In genomic region chr15:64060716-64061115, GRCh38 we compare ENCODE assay signal across 27 cellular contexts. TPM values are rescaled to one million over a fixed set of nuclear protein-coding genes. Genes with fewer than 3 reads are reported as not detected.
DNase-seq lines count a peak whose midpoint lies in the region; ATAC-seq, FAIRE-seq and TF ChIP-seq lines count a peak whose summit lies in the region.
"Had no signal": no experiment of that assay in that cellular context is flagged by ENCODE, and none has a peak within 500 bp of the region (broad histone marks: within the 10 kb centered on the region; RNA-seq: fewer than 3 reads in every experiment).

No MANE protein-coding gene starts in this region.

- no peak overlapping the region for H3K4me2 ChIP-seq in neuronal stem cell (ENCODE audit: insufficient read depth, low read length, poor library complexity, severe bottlenecking)
- H3K4me2 ChIP-seq: BLaER1 had no signal

- H3K18ac ChIP-seq in neuronal stem cell (ENCODE audit: low read length) = no peak overlapping the region

- peaks cover 0 to 2% (median 0%) of the 10 kb centered on the region in 9 donors for H3K9me3 Mint-ChIP-seq in naive thymus-derived CD8-positive, alpha-beta T cell
- H3K9me3 Mint-ChIP-seq: CD4-positive, alpha-beta memory T cell; CD4-positive, CD25-positive, alpha-beta regulatory T cell; CD8-positive, alpha-beta memory T cell had no signal

- no peak overlapping the region for H3K14ac ChIP-seq in neuronal stem cell (ENCODE audit: low read length)

- no peaks in the 10 kb centered on the region for H3K4me1 Mint-ChIP-seq in naive thymus-derived CD8-positive, alpha-beta T cell
- H3K4me1 Mint-ChIP-seq: CD4-positive, alpha-beta memory T cell; CD4-positive, CD25-positive, alpha-beta regulatory T cell; CD8-positive, alpha-beta memory T cell had no signal

- no peak overlapping the region for H3K27ac ChIP-seq in kidney (ENCODE audit: low read depth in 2 of 2, low read length in 2 of 2)
- H3K27ac ChIP-seq in neuronal stem cell (replicated peaks; ENCODE audit: low read length) = no peak overlapping the region
- H3K27ac ChIP-seq in testis = no peak overlapping the region
- H3K27ac ChIP-seq: BLaER1 had no signal

- no peak overlapping the region for H3K27ac Mint-ChIP-seq in naive thymus-derived CD8-positive, alpha-beta T cell
- H3K27ac Mint-ChIP-seq: CD4-positive, alpha-beta memory T cell; CD4-positive, CD25-positive, alpha-beta regulatory T cell; CD8-positive, alpha-beta memory T cell had no signal

- no peak overlapping the region for H2AFZ ChIP-seq in neuronal stem cell (ENCODE audit: low read length)

- no peak overlapping the region for H2BK15ac ChIP-seq in neuronal stem cell (ENCODE audit: low read length)

- H3K4me3 Mint-ChIP-seq in naive thymus-derived CD8-positive, alpha-beta T cell = no peak overlapping the region
- H3K4me3 Mint-ChIP-seq: CD14-positive monocyte; CD4-positive, alpha-beta memory T cell; CD4-positive, CD25-positive, alpha-beta regulatory T cell; CD8-positive, alpha-beta memory T cell had no signal

- no peaks in the 10 kb centered on the region for H3K27me3 ChIP-seq in neuronal stem cell (ENCODE audit: control insufficient read depth in 3 of 3, insufficient read depth in 3 of 3, low read depth in 1 of 3, low read length in 3 of 3)
- no peaks in the 10 kb centered on the region for H3K27me3 ChIP-seq in testis
- H3K27me3 ChIP-seq: BE2C, BLaER1 had no signal

- no peak overlapping the region for H4K91ac ChIP-seq in neuronal stem cell (ENCODE audit: low read depth, low read length, poor library complexity)

- no peak overlapping the region for H4K8ac ChIP-seq in neuronal stem cell (ENCODE audit: low read depth, low read length)

- FAIRE-seq in kidney (lab: Jason Lieb, UNC) = no peak
- FAIRE-seq: A204.1, GM12878, GM12892, GM18507 had no signal

- no peaks in the 10 kb centered on the region for H3K9me3 ChIP-seq in kidney (ENCODE audit: control insufficient read depth in 1 of 2, low read length in 2 of 2)
- H3K9me3 ChIP-seq in neuronal stem cell (replicated peaks in 1 of 2; ENCODE audit: control insufficient read depth in 2 of 2, insufficient read depth in 1 of 2, low read depth in 1 of 2, low read length in 2 of 2) = no peaks in the 10 kb centered on the region
- no peaks in the 10 kb centered on the region for H3K9me3 ChIP-seq in testis
- H3K9me3 ChIP-seq: BE2C had no signal

- no peak overlapping the region for H3K23ac ChIP-seq in neuronal stem cell (ENCODE audit: low read depth, low read length, poor library complexity)

- H2BK5ac ChIP-seq in neuronal stem cell (ENCODE audit: low read length) = no peak overlapping the region

- no peak for ATAC-seq in naive thymus-derived CD8-positive, alpha-beta T cell
- ATAC-seq: GM12878 had no signal

- H3K9ac ChIP-seq in kidney (ENCODE audit: low read length in 2 of 2) = no peak overlapping the region
- H3K9ac ChIP-seq in neuronal stem cell (ENCODE audit: low read depth, low read length, poor library complexity) = no peak overlapping the region
- H3K9ac ChIP-seq: BLaER1 had no signal

- H3K4me3 ChIP-seq in kidney (ENCODE audit: low read length in 2 of 2) (no peak overlapping the region), neuronal stem cell (ENCODE audit: low read length in 2 of 2) (no peak overlapping the region), testis (peak overlapping the region; percentile 13 to 41)
- H3K4me3 ChIP-seq: BLaER1, GM12878 had no signal

- POLR2A ChIA-PET in naive thymus-derived CD8-positive, alpha-beta T cell (lab: Charles Lee) = no interaction called here

- TF ChIP-seq CTCF in kidney (IDR thresholded peaks at IDR 0.05; ENCODE audit: borderline replicate concordance, extremely low read depth, insufficient read depth) (no peak), testis (IDR thresholded peaks at IDR 0.05) (no peak)

- peak; percentile 67 for DNase-seq in kidney
- no peak for DNase-seq in neuronal stem cell (ENCODE audit: low spot score)
- no peak for DNase-seq in testis
- no peak for DNase-seq in kidney glomerular epithelial cell (lab: John Stamatoyannopoulos, UW)
- no peak for DNase-seq in naive thymus-derived CD8-positive, alpha-beta T cell
- no peak for DNase-seq in activated CD8-positive, alpha-beta memory T cell treated with anti-CD3 and anti-CD28 coated beads for 24 hours
- DNase-seq: 8988T; ACHN; BE2C; C1 segment of cervical spinal cord; CD4-positive, alpha-beta memory T cell; CD4-positive, CD25-positive, alpha-beta regulatory T cell; CD8-positive, alpha-beta memory T cell; COR-L47; DMS 273 treated with DMSO at 0.1 percent for 48 hours; DMS153; DMS53; DMS79; DND-41; EL; GDM1 had no signal

- no peaks in the 10 kb centered on the region for H3K27me3 Mint-ChIP-seq in naive thymus-derived CD8-positive, alpha-beta T cell
- H3K27me3 Mint-ChIP-seq: CD4-positive, alpha-beta memory T cell; CD4-positive, CD25-positive, alpha-beta regulatory T cell had no signal

- whole genome bisulfite sequencing in neuronal stem cell (ENCODE audit: extremely low coverage in 2 of 2, insufficient read length in 2 of 2, insufficient replicate concordance in 1 of 2), 2 donors = no CpG with 5 or more reads among the region's 29 CpGs
- 21 to 81% methylated on average over 2 to 29 of the region's 29 CpGs for WGBS in testis, 2 donors

- no peaks in the 10 kb centered on the region for H3K79me1 ChIP-seq in neuronal stem cell (ENCODE audit: low read depth, low read length)

- intact Hi-C loops in kidney (cut with DNase I) = loop anchor here (10.0 kb wide), 1 partner anchor 306 kb away; no protein-coding TSS in a partner anchor
- intact Hi-C loops in testis (cut with DNase I; ENCODE audit: low total_unique reads) = no loop called here

- no peak overlapping the region for H2BK12ac ChIP-seq in neuronal stem cell (ENCODE audit: low read length)

- H3K4ac ChIP-seq in neuronal stem cell (ENCODE audit: low read length) = no peak overlapping the region

- H2AK5ac ChIP-seq in neuronal stem cell (ENCODE audit: low read depth, low read length) = peak overlapping the region; percentile 26

- no peaks in the 10 kb centered on the region for H3K36me3 Mint-ChIP-seq in naive thymus-derived CD8-positive, alpha-beta T cell
- H3K36me3 Mint-ChIP-seq: CD14-positive monocyte; CD4-positive, alpha-beta memory T cell; CD4-positive, CD25-positive, alpha-beta regulatory T cell; CD8-positive, alpha-beta memory T cell had no signal

- H3K36me3 ChIP-seq in kidney (ENCODE audit: control insufficient read depth in 1 of 2, insufficient read depth in 2 of 2, low read length in 2 of 2) (no peaks in the 10 kb centered on the region), neuronal stem cell (replicated peaks in 1 of 2; ENCODE audit: control insufficient read depth in 2 of 2, insufficient read depth in 2 of 2, low read length in 2 of 2) (no peaks in the 10 kb centered on the region), testis (ENCODE audit: low read depth, missing control alignments) (no peaks in the 10 kb centered on the region)
- H3K36me3 ChIP-seq: BE2C, BLaER1 had no signal

- H3K4me1 ChIP-seq in kidney (ENCODE audit: control insufficient read depth in 1 of 2, insufficient read depth in 1 of 2, low read depth in 1 of 2, low read length in 2 of 2) (no peaks in the 10 kb centered on the region), neuronal stem cell (ENCODE audit: control insufficient read depth in 2 of 2, insufficient read depth in 1 of 2, low read depth in 1 of 2, low read length in 2 of 2) (no peaks in the 10 kb centered on the region), testis (no peaks in the 10 kb centered on the region)
- H3K4me1 ChIP-seq: BE2C, BLaER1 had no signal

- H2BK120ac ChIP-seq in neuronal stem cell (ENCODE audit: low read depth, low read length) = no peak overlapping the region

- TF ChIP-seq POLR2A in testis (IDR thresholded peaks at IDR 0.05) = no peak

RNA-seq across cellular contexts. Expression of gene DAPK2, which starts 14.4 kb away (rescaled TPM):
- 3.0 TPM for total RNA-seq in kidney
- 3.8 TPM for polyA plus RNA-seq in kidney (ENCODE audit: insufficient read depth, low read depth, low replicate concordance)
- polyA plus RNA-seq in neuronal stem cell (2013, experiment 1 of 2) = 2.7 TPM
- 2.3 TPM for polyA plus RNA-seq in neuronal stem cell (2013, experiment 2 of 2)
- total RNA-seq in testis = 1 to 10 TPM; 3.6 to 7.7 TPM
- polyA plus RNA-seq in testis (ENCODE audit: insufficient read depth, low read depth, low replicate concordance) = 5.9 TPM
- 1 to 10 TPM; 1.3 to 1.6 TPM for total RNA-seq in naive thymus-derived CD8-positive, alpha-beta T cell
- polyA plus RNA-seq in naive thymus-derived CD8-positive, alpha-beta T cell = 1 to 10 TPM in 2 of 3 donors, under 1 TPM in 1; 0.41 to 4.0 (median 1.1) TPM
- polyA plus RNA-seq: CD4-positive, CD25-positive, alpha-beta regulatory T cell had no signal

RNA-seq across cellular contexts. Expression of gene CIAO2A, which starts 32.9 kb away (rescaled TPM):
- total RNA-seq in kidney (41.6 TPM), testis (10 to 100 TPM; 36.1 to 36.8 TPM)
- polyA plus RNA-seq in kidney (ENCODE audit: insufficient read depth, low read depth, low replicate concordance) (92.4 TPM), testis (ENCODE audit: insufficient read depth, low read depth, low replicate concordance) (33.7 TPM)
- polyA plus RNA-seq in neuronal stem cell (2013, experiment 1 of 2) = 138 TPM
- polyA plus RNA-seq in neuronal stem cell (2013, experiment 2 of 2) = 148 TPM
- total RNA-seq in naive thymus-derived CD8-positive, alpha-beta T cell = 10 to 100 TPM; 27.5 to 31.8 TPM
- polyA plus RNA-seq in naive thymus-derived CD8-positive, alpha-beta T cell = 10 to 100 TPM; 54.8 to 84.8 (median 64.9) TPM

RNA-seq across cellular contexts. Expression of gene SNX1, which starts 35.1 kb away (rescaled TPM):
- total RNA-seq in kidney = 148 TPM
- polyA plus RNA-seq in kidney (ENCODE audit: insufficient read depth, low read depth, low replicate concordance) = 81.2 TPM
- 33.6 TPM for polyA plus RNA-seq in neuronal stem cell (2013, experiment 1 of 2)
- polyA plus RNA-seq in neuronal stem cell (2013, experiment 2 of 2) = 39.3 TPM
- 10 to 100 TPM; 79.1 to 86.0 TPM for total RNA-seq in testis
- 93.1 TPM for polyA plus RNA-seq in testis (ENCODE audit: insufficient read depth, low read depth, low replicate concordance)
- total RNA-seq in naive thymus-derived CD8-positive, alpha-beta T cell = 100 to 1,000 TPM; 133 to 143 TPM
- 10 to 100 TPM; 42.7 to 72.6 (median 54.8) TPM for polyA plus RNA-seq in naive thymus-derived CD8-positive, alpha-beta T cell

Comparison
In these comparisons a context has a peak if more than half of its experiments do, and no peak if none do; other contexts are left out.
1. H3K4me3 ChIP-seq: peak in testis (2 of 2); none in kidney (0 of 2) and neuronal stem cell (0 of 2).